Comparison of ENCODE assay signal across 13 cellular contexts in the genomic region with DNA sequence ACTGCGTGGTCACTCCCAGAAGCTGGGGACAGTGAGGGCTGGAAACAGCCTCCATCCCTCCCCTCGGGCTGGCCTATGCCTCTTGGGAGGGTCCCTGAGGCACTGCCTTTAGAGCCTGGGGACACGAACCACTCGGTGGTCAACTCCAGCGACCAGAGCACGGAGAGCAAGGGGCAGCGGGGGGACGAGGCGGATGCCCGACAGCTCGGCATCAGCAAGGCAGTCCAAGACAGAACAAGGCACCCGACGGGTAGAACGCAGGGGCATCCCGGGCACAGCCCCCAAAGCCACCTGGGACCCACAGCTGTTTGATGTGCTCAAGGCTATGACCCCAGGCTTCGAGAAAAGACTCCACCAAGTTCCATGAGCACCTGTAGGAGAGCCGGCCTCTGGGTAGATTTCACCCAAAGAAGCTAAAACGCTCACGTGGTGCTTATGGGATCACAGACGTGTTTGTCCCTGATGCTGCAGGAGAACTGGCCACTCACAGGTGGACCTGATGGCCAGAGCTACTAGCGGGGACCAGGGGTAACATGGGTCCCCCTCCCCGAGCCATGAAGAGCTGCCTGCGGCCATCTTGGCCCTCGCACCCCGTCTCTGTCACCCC. TPM values are rescaled to one million over a fixed set of nuclear protein-coding genes. Genes with fewer than 3 reads are reported as not detected.
A peak's percentile ranks its signal among the peaks of the same experiment; 100 is the strongest.
DNase-seq lines count a peak whose midpoint lies in the region; ATAC-seq, FAIRE-seq and TF ChIP-seq lines count a peak whose summit lies in the region.
"Had no signal": no experiment of that assay in that cellular context is flagged by ENCODE, and none has a peak within 500 bp of the region (broad histone marks: within the 10 kb centered on the region; RNA-seq: fewer than 3 reads in every experiment).

No MANE protein-coding gene starts in this region.

- peaks cover 1 to 3% of the 10 kb centered on the region in 2 experiments; a peak in 2 of 4 replicates for H3K36me3 ChIP-seq in GM12878 (ENCODE audit: control insufficient read depth in 2 of 2, insufficient read depth in 2 of 2, low read length in 1 of 2)

- H3K9ac ChIP-seq in GM12878 (ENCODE audit: control insufficient read depth, insufficient read depth, low read length), result peak overlapping the region; percentile 92

- TSS peak; percentile 90 for BruUV-seq in GM12878 (replicated peaks; lab: Mats Ljungman, UMichigan)

- in situ Hi-C loops in GM12878 (cut with MboI), result loop anchor here (5.0 to 10.0 kb wide), 2 partner anchors 530 to 1008 kb away; a partner anchor contains a TSS

- POLR2A ChIA-PET in activated CD4-positive, alpha-beta T cell treated with anti-CD3 and anti-CD28 coated beads for 36 hours (lab: Charles Lee), result no interaction called here
- POLR2A ChIA-PET in GM12878 (lab: Charles Lee), result interaction anchor here (0.9 kb wide), 1 partner anchor 95 kb away, joined by 3 read pairs; a partner anchor contains a TSS

- intact Hi-C loops in activated CD4-positive, alpha-beta T cell treated with anti-CD3 and anti-CD28 coated beads for 36 hours (cut with DNase I, micrococcal nuclease), result loop anchor here (1.0 to 5.0 kb wide), 5 partner anchors 35 to 550 kb away; a partner anchor contains a TSS
- intact Hi-C loops in GM12878 (cut with micrococcal nuclease; ENCODE audit: unreplicated experiment), result loop anchor here (5.0 kb wide), 2 partner anchors 530 to 550 kb away; a partner anchor contains a TSS

- peak overlapping the region; percentile 60; the same call in 1 of the 2 replicates for H3K4me3 ChIP-seq in HL-60 (replicated peaks; ENCODE audit: insufficient read depth, low read length)
- peak overlapping the region; percentile 44; the same call in 1 of the 2 replicates for H3K4me3 ChIP-seq in GM12878

- peak; percentile 1 for ATAC-seq in activated CD4-positive, alpha-beta T cell treated with anti-CD3 and anti-CD28 coated beads for 36 hours
- ATAC-seq in GM12878, result no peak
- no peak for ATAC-seq in stimulated activated effector memory CD8-positive, alpha-beta T cell treated with anti-CD3 and anti-CD28 coated beads, Interleukin-12 subunit alpha, Interleukin-12 subunit beta, amount 100 ng/mL, for 72 hours
- ATAC-seq in GM18858 (IDR thresholded peaks at IDR 0.05; ENCODE audit: unreplicated experiment), result no peak
- ATAC-seq: WTC11 had no signal

- peaks cover 67% of the 10 kb centered on the region for H3K4me1 Mint-ChIP-seq in activated CD4-positive, alpha-beta T cell treated with anti-CD3 and anti-CD28 coated beads for 36 hours
- peaks cover 76% of the 10 kb centered on the region for H3K4me1 Mint-ChIP-seq in stimulated activated effector memory CD8-positive, alpha-beta T cell treated with anti-CD3 and anti-CD28 coated beads, Interleukin-12 subunit alpha, Interleukin-12 subunit beta, amount 100 ng/mL, for 72 hours
- H3K4me1 Mint-ChIP-seq: WTC11 had no signal

- peaks cover 15% of the 10 kb centered on the region; the same call in 1 of the 2 replicates for H4K20me1 ChIP-seq in GM12878 (ENCODE audit: control insufficient read depth, insufficient read depth)

- peak overlapping the region; percentile 98 for H3K27ac Mint-ChIP-seq in activated CD4-positive, alpha-beta T cell treated with anti-CD3 and anti-CD28 coated beads for 36 hours
- peak overlapping the region; percentile 96 for H3K27ac Mint-ChIP-seq in stimulated activated effector memory CD8-positive, alpha-beta T cell treated with anti-CD3 and anti-CD28 coated beads, Interleukin-12 subunit alpha, Interleukin-12 subunit beta, amount 100 ng/mL, for 72 hours
- H3K27ac Mint-ChIP-seq: WTC11 had no signal

- H3K27me3 ChIP-seq in HL-60 (ENCODE audit: insufficient read depth, poor library complexity, severe bottlenecking), result no peaks in the 10 kb centered on the region
- no peaks in the 10 kb centered on the region for H3K27me3 ChIP-seq in GM12878 (replicated peaks in 1 of 2; ENCODE audit: control insufficient read depth in 2 of 2, insufficient read depth in 2 of 2, low read length in 1 of 2)

- TF ChIP-seq EP300 in GM12878 (IDR thresholded peaks at IDR 0.05; ENCODE audit: borderline replicate concordance in 1 of 2, control insufficient read depth in 1 of 2, low read depth in 2 of 2, low read length in 2 of 2), result no peak

- peaks cover 60% of the 10 kb centered on the region for H3K4me1 ChIP-seq in GM12878 (ENCODE audit: control insufficient read depth, insufficient read depth, low read length)

- no peak for TF ChIP-seq RAD21 in GM12878 (IDR thresholded peaks at IDR 0.05; ENCODE audit: insufficient read depth, low read depth, low read length)

- TF ChIP-seq CTCF in HL-60 (IDR thresholded peaks at IDR 0.05; ENCODE audit: insufficient read depth, low read length), result no peak
- no peak for TF ChIP-seq CTCF in GM12878 (IDR thresholded peaks at IDR 0.05 in 2 of 3, conservative IDR thresholded peaks at IDR 0.05 in 1 of 3; ENCODE audit: control insufficient read depth in 2 of 3, extremely low read depth in 1 of 3, insufficient read depth in 1 of 3, low read depth in 3 of 3, low read length in 3 of 3)

- TF ChIP-seq POLR2A in GM12878 (IDR thresholded peaks at IDR 0.05; ENCODE audit: low read depth, low read length), result no peak; the same call in 1 of the 2 replicates

- peak overlapping the region; percentile 35 for H2AFZ ChIP-seq in GM12878 (ENCODE audit: control insufficient read depth, low read depth, low read length)

- H3K4me3 Mint-ChIP-seq in activated CD4-positive, alpha-beta T cell treated with anti-CD3 and anti-CD28 coated beads for 36 hours, result peak overlapping the region; percentile 97
- H3K4me3 Mint-ChIP-seq in stimulated activated effector memory CD8-positive, alpha-beta T cell treated with anti-CD3 and anti-CD28 coated beads, Interleukin-12 subunit alpha, Interleukin-12 subunit beta, amount 100 ng/mL, for 72 hours, result peak overlapping the region; percentile 99
- H3K4me3 Mint-ChIP-seq: nephron, WTC11 had no signal

- H3K36me3 Mint-ChIP-seq in activated CD4-positive, alpha-beta T cell treated with anti-CD3 and anti-CD28 coated beads for 36 hours (ENCODE audit: low read depth), result peaks cover 7% of the 10 kb centered on the region
- H3K36me3 Mint-ChIP-seq in stimulated activated effector memory CD8-positive, alpha-beta T cell treated with anti-CD3 and anti-CD28 coated beads, Interleukin-12 subunit alpha, Interleukin-12 subunit beta, amount 100 ng/mL, for 72 hours, result no peaks in the 10 kb centered on the region
- H3K36me3 Mint-ChIP-seq: WTC11 had no signal

- H3K9me3 ChIP-seq in GM12878 (replicated peaks; ENCODE audit: control insufficient read depth, insufficient read depth, low read length), result no peaks in the 10 kb centered on the region

- H3K4me2 ChIP-seq in GM12878 (ENCODE audit: control insufficient read depth, insufficient read depth), result peak overlapping the region; percentile 100

- DNase-seq in activated CD4-positive, alpha-beta T cell treated with anti-CD3 and anti-CD28 coated beads for 36 hours, result no peak
- no peak for DNase-seq in activated CD4-positive, alpha-beta T cell treated with anti-CD3 and anti-CD28 coated beads for 48 hours
- DNase-seq in HL-60 (ENCODE audit: low read depth in 1 of 2, low spot score in 1 of 2) (no peak), GM12878 (ENCODE audit: low read depth, low spot score) (no peak), NCI-H69 (lab: John Stamatoyannopoulos, UW) (no peak), SK-N-DZ (ENCODE audit: low spot score) (no peak)
- peak in 1 of 2 donors; percentile 66 for DNase-seq in stimulated activated effector memory CD8-positive, alpha-beta T cell treated with anti-CD3 and anti-CD28 coated beads, Interleukin-12 subunit alpha, Interleukin-12 subunit beta, amount 100 ng/mL, for 72 hours (ENCODE audit: low spot score in 2 of 2)
- DNase-seq: amygdala had no signal

- no peaks in the 10 kb centered on the region for H3K9me3 Mint-ChIP-seq in activated CD4-positive, alpha-beta T cell treated with anti-CD3 and anti-CD28 coated beads for 36 hours (ENCODE audit: low read depth)
- H3K9me3 Mint-ChIP-seq in stimulated activated effector memory CD8-positive, alpha-beta T cell treated with anti-CD3 and anti-CD28 coated beads, Interleukin-12 subunit alpha, Interleukin-12 subunit beta, amount 100 ng/mL, for 72 hours, result no peaks in the 10 kb centered on the region
- H3K9me3 Mint-ChIP-seq: nephron, WTC11 had no signal

- CTCF ChIA-PET in activated CD4-positive, alpha-beta T cell treated with anti-CD3 and anti-CD28 coated beads for 36 hours (lab: Charles Lee), result interaction anchor here (0.8 to 1.7 kb wide), 7 partner anchors 19 to 300 kb away, joined by 3 to 7 read pairs (median 5); no protein-coding TSS in a partner anchor
- CTCF ChIA-PET in GM12878 (lab: Yijun Ruan, JAX), result interaction anchor here (0.6 to 5.5 kb wide), 7 partner anchors 14 to 299 kb away, joined by 3 to 23 read pairs (median 3); a partner anchor contains a TSS

- H3K79me2 ChIP-seq in GM12878 (ENCODE audit: control insufficient read depth, insufficient read depth, low read length), result peaks cover 54% of the 10 kb centered on the region

- 13% methylated on average over 25 of the region's 25 CpGs for WGBS in GM12878 (ENCODE audit: insufficient coverage, insufficient replicate concordance, low lambda C conversion rate, missing lambda C conversion rate)

- H3K27ac ChIP-seq in HL-60 (replicated peaks) (peak overlapping the region; percentile 98), GM12878 (ENCODE audit: control insufficient read depth, insufficient read depth) (peak overlapping the region; percentile 99)

- RAD21 ChIA-PET in GM12878 (lab: Charles Lee; ENCODE audit: unreplicated experiment), result interaction anchor here (1.2 to 1.4 kb wide), 2 partner anchors 13 to 84 kb away, joined by 3 to 5 read pairs; a partner anchor contains a TSS

- SMC1A ChIA-PET in GM12878 (lab: Charles Lee; ENCODE audit: uncharacterized antibody, unreplicated experiment), result interaction anchor here (1.2 to 2.6 kb wide), 3 partner anchors 10 to 148 kb away, joined by 3 to 7 read pairs (median 3); no protein-coding TSS in a partner anchor

- no peak for FAIRE-seq in GM12878 (lab: Jason Lieb, UNC)
- FAIRE-seq: A204.1, endometrium had no signal

- no peaks in the 10 kb centered on the region for H3K27me3 Mint-ChIP-seq in activated CD4-positive, alpha-beta T cell treated with anti-CD3 and anti-CD28 coated beads for 36 hours

RNA-seq across cellular contexts. Expression of a gene that starts 0.5 kb away (rescaled TPM):
- 100 to 1,000 TPM; 193 to 227 TPM for total RNA-seq in activated CD4-positive, alpha-beta T cell treated with anti-CD3 and anti-CD28 coated beads for 36 hours
- total RNA-seq in GM12878 (2013; cell fraction: nucleolus; rRNA removed), result 108 and 116 TPM in 2 replicates
- total RNA-seq in GM12878 (2014; rRNA removed) (374 and 409 TPM in 2 replicates), GM12878 (2014; rRNA removed; fragmentation: Illumina TruSeq; extraction: Trizol) (152 and 171 TPM in 2 replicates), GM12878 (2021) (478 and 488 TPM in 2 replicates)
- 194 TPM for polyA plus RNA-seq in GM12878 (2011; ENCODE audit: low read depth)
- polyA plus RNA-seq in GM12878 (2011; rRNA removed) (156 and 283 TPM in 2 replicates), GM12878 (2014; fragmentation: Illumina TruSeq; extraction: Trizol) (109 and 328 TPM in 2 replicates), GM12878 (2014; fragmentation: Nextera tagmentation; extraction: Ambion mirVana) (10 to 100 TPM; 19.2 to 34.2 TPM), GM12878 (2014; rRNA removed) (411 and 535 TPM in 2 replicates), GM12878 (2016; fragmentation: Nextera tagmentation; extraction: Ambion mirVana) (100 to 1,000 TPM; 442 to 487 TPM)
- 242 and 323 TPM in 2 replicates for polyA plus RNA-seq in GM12878 (2011; cell fraction: cytosol; rRNA removed)
- 182 and 199 TPM in 2 replicates for polyA plus RNA-seq in GM12878 (2011; cell fraction: nucleus; rRNA removed)
- polyA plus RNA-seq in GM12878 (2012), result 365 and 472 TPM in 2 replicates
- 57.7 and 106 TPM in 2 replicates for polyA minus RNA-seq in GM12878 (2011; rRNA and poly(A)+ RNA removed)
- 52.5 and 54.1 TPM in 2 replicates for polyA minus RNA-seq in GM12878 (2011; cell fraction: cytosol; rRNA and poly(A)+ RNA removed)
- polyA minus RNA-seq in GM12878 (2011; cell fraction: nucleus; rRNA and poly(A)+ RNA removed), result 14.3 and 28.3 TPM in 2 replicates
- polyA plus RNA-seq in SK-N-DZ (2014; cell fraction: cytosol; rRNA removed), result 1.0 and 1.8 TPM in 2 replicates
- 0.20 and 0.70 TPM in 2 replicates for polyA plus RNA-seq in SK-N-DZ (2014; cell fraction: nucleus; rRNA removed)

RNA-seq across cellular contexts. Expression of a gene that starts 13.6 kb away (rescaled TPM):
- total RNA-seq in activated CD4-positive, alpha-beta T cell treated with anti-CD3 and anti-CD28 coated beads for 36 hours, result not detected
- not detected in 2 replicates for total RNA-seq in GM12878 (2013; cell fraction: nucleolus; rRNA removed)
- total RNA-seq in GM12878 (2014; rRNA removed) (0.76 and 0.79 TPM in 2 replicates), GM12878 (2014; rRNA removed; fragmentation: Illumina TruSeq; extraction: Trizol) (0.37 TPM in 1 of 2 replicates, not detected in the other), GM12878 (2021) (0.38 and 0.61 TPM in 2 replicates)
- polyA plus RNA-seq in GM12878 (2011; ENCODE audit: low read depth), result not detected
- polyA plus RNA-seq in GM12878 (2011; rRNA removed) (0.35 TPM in 1 of 2 replicates, not detected in the other), GM12878 (2014; fragmentation: Illumina TruSeq; extraction: Trizol) (not detected in 2 replicates), GM12878 (2014; fragmentation: Nextera tagmentation; extraction: Ambion mirVana) (under 1 TPM; 0.14 to 0.33 TPM), GM12878 (2014; rRNA removed) (0.37 and 0.56 TPM in 2 replicates), GM12878 (2016; fragmentation: Nextera tagmentation; extraction: Ambion mirVana) (not detected)
- polyA plus RNA-seq in GM12878 (2011; cell fraction: cytosol; rRNA removed), result 0.17 and 0.24 TPM in 2 replicates
- 0.57 and 0.87 TPM in 2 replicates for polyA plus RNA-seq in GM12878 (2011; cell fraction: nucleus; rRNA removed)
- 0.72 and 0.80 TPM in 2 replicates for polyA plus RNA-seq in GM12878 (2012)
- 1.1 TPM in 1 of 2 replicates, not detected in the other for polyA minus RNA-seq in GM12878 (2011; rRNA and poly(A)+ RNA removed)
- polyA minus RNA-seq in GM12878 (2011; cell fraction: cytosol; rRNA and poly(A)+ RNA removed), result not detected in 2 replicates
- not detected in 2 replicates for polyA minus RNA-seq in GM12878 (2011; cell fraction: nucleus; rRNA and poly(A)+ RNA removed)
- polyA plus RNA-seq in SK-N-DZ (2014; cell fraction: cytosol; rRNA removed), result 0.77 TPM in 1 of 2 replicates, not detected in the other
- polyA plus RNA-seq in SK-N-DZ (2014; cell fraction: nucleus; rRNA removed), result not detected in 2 replicates
- total RNA-seq: WTC11 had no signal

RNA-seq across cellular contexts. Expression of a gene that starts 17.6 kb away (rescaled TPM):
- not detected for total RNA-seq in activated CD4-positive, alpha-beta T cell treated with anti-CD3 and anti-CD28 coated beads for 36 hours
- total RNA-seq in GM12878 (2013; cell fraction: nucleolus; rRNA removed), result not detected in 2 replicates
- total RNA-seq in GM12878 (2014; rRNA removed) (not detected in 2 replicates), GM12878 (2014; rRNA removed; fragmentation: Illumina TruSeq; extraction: Trizol) (not detected in 2 replicates), GM12878 (2021) (0.19 TPM in 1 of 2 replicates, not detected in the other)
- 0.16 TPM for polyA plus RNA-seq in GM12878 (2011; ENCODE audit: low read depth)
- polyA plus RNA-seq in GM12878 (2011; rRNA removed) (not detected in 2 replicates), GM12878 (2014; fragmentation: Illumina TruSeq; extraction: Trizol) (not detected in 2 replicates), GM12878 (2014; fragmentation: Nextera tagmentation; extraction: Ambion mirVana) (not detected), GM12878 (2014; rRNA removed) (0.44 TPM in 1 of 2 replicates, not detected in the other), GM12878 (2016; fragmentation: Nextera tagmentation; extraction: Ambion mirVana) (not detected)
- polyA plus RNA-seq in GM12878 (2011; cell fraction: cytosol; rRNA removed), result 0.09 TPM in 1 of 2 replicates, not detected in the other
- polyA plus RNA-seq in GM12878 (2011; cell fraction: nucleus; rRNA removed), result 1.3 and 1.4 TPM in 2 replicates
- 0.16 and 0.46 TPM in 2 replicates for polyA plus RNA-seq in GM12878 (2012)
- polyA minus RNA-seq in GM12878 (2011; rRNA and poly(A)+ RNA removed), result not detected in 2 replicates
- not detected in 2 replicates for polyA minus RNA-seq in GM12878 (2011; cell fraction: cytosol; rRNA and poly(A)+ RNA removed)
- polyA minus RNA-seq in GM12878 (2011; cell fraction: nucleus; rRNA and poly(A)+ RNA removed), result 0.19 TPM in 1 of 2 replicates, not detected in the other
- polyA plus RNA-seq in SK-N-DZ (2014; cell fraction: cytosol; rRNA removed), result not detected in 2 replicates
- not detected in 2 replicates for polyA plus RNA-seq in SK-N-DZ (2014; cell fraction: nucleus; rRNA removed)

RNA-seq across cellular contexts. Expression of a gene that starts 39.3 kb away (rescaled TPM):
- under 1 TPM; 0.07 to 0.09 TPM for total RNA-seq in activated CD4-positive, alpha-beta T cell treated with anti-CD3 and anti-CD28 coated beads for 36 hours
- not detected in 2 replicates for total RNA-seq in GM12878 (2013; cell fraction: nucleolus; rRNA removed)
- total RNA-seq in GM12878 (2014; rRNA removed) (not detected in 2 replicates), GM12878 (2014; rRNA removed; fragmentation: Illumina TruSeq; extraction: Trizol) (not detected in 2 replicates), GM12878 (2021) (not detected in 2 replicates)
- polyA plus RNA-seq in GM12878 (2011; ENCODE audit: low read depth), result 3.0 TPM
- polyA plus RNA-seq in GM12878 (2011; rRNA removed) (not detected in 2 replicates), GM12878 (2014; fragmentation: Illumina TruSeq; extraction: Trizol) (not detected in 2 replicates), GM12878 (2014; fragmentation: Nextera tagmentation; extraction: Ambion mirVana) (under 1 TPM in 1 of 2 experiments, not detected in 1; 0.02 TPM), GM12878 (2014; rRNA removed) (0.03 TPM in 2 replicates), GM12878 (2016; fragmentation: Nextera tagmentation; extraction: Ambion mirVana) (1 to 10 TPM in 1 of 2 experiments, under 1 TPM in 1; 0.74 to 1.0 TPM)
- 0.01 TPM in 1 of 2 replicates, not detected in the other for polyA plus RNA-seq in GM12878 (2011; cell fraction: cytosol; rRNA removed)
- not detected in 2 replicates for polyA plus RNA-seq in GM12878 (2011; cell fraction: nucleus; rRNA removed)
- 6.1 and 10.8 TPM in 2 replicates for polyA plus RNA-seq in GM12878 (2012)
- polyA minus RNA-seq in GM12878 (2011; rRNA and poly(A)+ RNA removed), result not detected in 2 replicates
- polyA minus RNA-seq in GM12878 (2011; cell fraction: cytosol; rRNA and poly(A)+ RNA removed), result not detected in 2 replicates
- not detected in 2 replicates for polyA minus RNA-seq in GM12878 (2011; cell fraction: nucleus; rRNA and poly(A)+ RNA removed)
- not detected in 2 replicates for polyA plus RNA-seq in SK-N-DZ (2014; cell fraction: cytosol; rRNA removed)
- not detected in 2 replicates for polyA plus RNA-seq in SK-N-DZ (2014; cell fraction: nucleus; rRNA removed)
- total RNA-seq: WTC11 had no signal
